ENCODE assay signal across 12 cellular contexts in genomic region chr6:170031096-170031471, GRCh38.
DNase-seq lines count a peak whose midpoint lies in the region; ATAC-seq and TF ChIP-seq lines count a peak whose summit lies in the region.
"Had no signal": no experiment of that assay in that cellular context is flagged by ENCODE, and none has a peak within 500 bp of the region (broad histone marks: within the 10 kb centered on the region; RNA-seq: fewer than 3 reads in every experiment).

No MANE protein-coding gene starts in this region.

- no peaks in the 10 kb centered on the region for H3F3A ChIP-seq in GM23248 (ENCODE audit: insufficient read depth)
- H3F3A ChIP-seq in GM23338 (replicated peaks; ENCODE audit: low read depth): no peaks in the 10 kb centered on the region

- H3K9me3 ChIP-seq in GM23248 (ENCODE audit: low read depth) (no peaks in the 10 kb centered on the region), prostate gland (no peaks in the 10 kb centered on the region)

- no peak for TF ChIP-seq POLR2A in prostate gland (IDR thresholded peaks at IDR 0.05)

- H3K4me3 Mint-ChIP-seq in GM23338: no peak overlapping the region
- H3K4me3 Mint-ChIP-seq: brain, nephron progenitor cell had no signal

- H2AFZ ChIP-seq in GM23248 (no peak overlapping the region), GM23338 (no peak overlapping the region)

- H3K27ac Mint-ChIP-seq in GM23338: no peak overlapping the region
- H3K27ac Mint-ChIP-seq: brain, nephron progenitor cell had no signal

- H3K4me1 Mint-ChIP-seq in GM23338: peaks cover 6% of the 10 kb centered on the region

- no peak; the same call in 2 of the 3 replicates for ATAC-seq in GM23338
- no peak for ATAC-seq in HG03354 (IDR thresholded peaks at IDR 0.05; ENCODE audit: poor library complexity, severe bottlenecking, unreplicated experiment)
- no peak for ATAC-seq in GM21423 (IDR thresholded peaks at IDR 0.05; ENCODE audit: unreplicated experiment)

- H3K4me1 ChIP-seq in GM23248 (ENCODE audit: insufficient read depth): no peaks in the 10 kb centered on the region
- H3K4me1 ChIP-seq in prostate gland (replicated peaks): peaks cover 10% of the 10 kb centered on the region
- no peaks in the 10 kb centered on the region; the same call in 1 of the 2 replicates for H3K4me1 ChIP-seq in GM23338 (ENCODE audit: insufficient read depth)

- intact Hi-C loops in prostate gland (cut with DNase I): no loop called here

- in situ Hi-C loops in GM23248 (cut with MboI): no loop called here

- peaks cover 27% of the 10 kb centered on the region for H3K9me3 Mint-ChIP-seq in GM23338

- 2 to 17% methylated on average over 8 to 13 of the region's 13 CpGs for WGBS in GM23248 (ENCODE audit: low coverage in 1 of 2, low lambda C conversion rate in 2 of 2, missing lambda C conversion rate in 2 of 2), 2 experiments
- 38% methylated on average over 12 of the region's 13 CpGs for WGBS in prostate gland

- H3K27me3 ChIP-seq in GM23248 (replicated peaks; ENCODE audit: insufficient read depth) (no peaks in the 10 kb centered on the region), prostate gland (replicated peaks; ENCODE audit: insufficient read depth) (no peaks in the 10 kb centered on the region), GM23338 (ENCODE audit: insufficient read depth) (no peaks in the 10 kb centered on the region)

- H3K36me3 ChIP-seq in GM23248 (ENCODE audit: low read depth): no peaks in the 10 kb centered on the region
- no peaks in the 10 kb centered on the region for H3K36me3 ChIP-seq in prostate gland
- H3K36me3 ChIP-seq in GM23338 (ENCODE audit: insufficient read depth): no peaks in the 10 kb centered on the region

- H3K27ac ChIP-seq in GM23248 (no peak overlapping the region), prostate gland (peak overlapping the region; percentile 42 to 59), GM23338 (ENCODE audit: low read depth) (no peak overlapping the region)
- H3K27ac ChIP-seq: epithelial cell of prostate had no signal

- no peak overlapping the region for H3K4me2 ChIP-seq in GM23248 (ENCODE audit: unreplicated experiment)
- no peak overlapping the region for H3K4me2 ChIP-seq in GM23338

- H4K20me1 ChIP-seq in GM23248 (ENCODE audit: insufficient read depth) (no peaks in the 10 kb centered on the region), GM23338 (replicated peaks; ENCODE audit: insufficient read depth) (no peaks in the 10 kb centered on the region)

- H3K79me2 ChIP-seq in GM23248 (ENCODE audit: insufficient read depth): no peaks in the 10 kb centered on the region
- H3K79me2 ChIP-seq in GM23338 (replicated peaks; ENCODE audit: insufficient read depth): no peaks in the 10 kb centered on the region

- H3K36me3 Mint-ChIP-seq in GM23338 (ENCODE audit: low read depth): peaks cover 21% of the 10 kb centered on the region
- H3K36me3 Mint-ChIP-seq: brain had no signal

- peak; percentile 36 for DNase-seq in GM23248
- peak; percentile 81 for DNase-seq in NCI-H2029 treated with DMSO at 0.1 percent for 48 hours (lab: John Stamatoyannopoulos, UW)
- DNase-seq in epithelial cell of esophagus (ENCODE audit: low read depth): peak; percentile 42
- DNase-seq in prostate gland (ENCODE audit: low spot score): peak; percentile 82
- no peak for DNase-seq in GM23338 (ENCODE audit: low spot score)
- DNase-seq: nephron progenitor cell; stimulated activated CD4-positive, alpha-beta T cell treated with anti-CD3 and anti-CD28 coated beads, Interleukin-12 subunit alpha, Interleukin-12 subunit beta, amount 100 ng/mL, for 4 hours; T-helper 9 cell had no signal

- H3K27me3 Mint-ChIP-seq in GM23338 (ENCODE audit: insufficient read depth, low read depth, poor library complexity): peaks cover 11% of the 10 kb centered on the region

- no peak for TF ChIP-seq CTCF in epithelial cell of esophagus (IDR thresholded peaks at IDR 0.05; ENCODE audit: insufficient read depth, low read depth, low read length, missing control alignments)
- TF ChIP-seq CTCF in prostate gland (IDR thresholded peaks at IDR 0.05): no peak
- no peak for TF ChIP-seq CTCF in GM23338 (conservative IDR thresholded peaks at IDR 0.05; ENCODE audit: low read depth in 2 of 2)

- H3K9me2 ChIP-seq in GM23248 (ENCODE audit: insufficient read depth): no peaks in the 10 kb centered on the region
- H3K9me2 ChIP-seq in GM23338 (ENCODE audit: insufficient read depth): peaks cover 8% of the 10 kb centered on the region; the same call in 1 of the 2 replicates

- H3K4me3 ChIP-seq in GM23248 (no peak overlapping the region), epithelial cell of esophagus (ENCODE audit: low read length) (no peak overlapping the region), prostate gland (no peak overlapping the region), GM23338 (no peak overlapping the region)

- H3K9ac ChIP-seq in GM23248: no peak overlapping the region

TF ChIP-seq in GM23338, 12 proteins besides CTCF, POLR2A, EP300 and RAD21:
- TF ChIP-seq EZH2phosphoT487 (IDR thresholded peaks at IDR 0.05; ENCODE audit: unreplicated experiment) (no peak), JUNB (IDR thresholded peaks at IDR 0.05; ENCODE audit: unreplicated experiment) (no peak), CREB1 (CRISPR knock-in tag; IDR thresholded peaks at IDR 0.05; ENCODE audit: low read depth) (no peak), STAT1 (IDR thresholded peaks at IDR 0.05; ENCODE audit: unreplicated experiment) (no peak), EZH2 (IDR thresholded peaks at IDR 0.05; ENCODE audit: low read depth, unreplicated experiment) (no peak), NANOG (IDR thresholded peaks at IDR 0.05; ENCODE audit: borderline replicate concordance) (no peak), ZNF114 (CRISPR knock-in tag; IDR thresholded peaks at IDR 0.05) (no peak), REST (IDR thresholded peaks at IDR 0.05; ENCODE audit: unreplicated experiment) (no peak), ZNF331 (CRISPR knock-in tag; IDR thresholded peaks at IDR 0.05; ENCODE audit: low read depth) (no peak), POLR2AphosphoS5 (IDR thresholded peaks at IDR 0.05; ENCODE audit: low read depth) (no peak)
TF ChIP-seq in GM23338: peak in this region for 0.

Comparison
In these comparisons a context has a peak if more than half of its experiments do, and no peak if none do; other contexts are left out.
1. H3K27ac ChIP-seq: peak in prostate gland (2 of 2); none in GM23248 (single experiment) and GM23338 (single experiment).